Comparison of ENCODE assay signal across 12 cellular contexts in the genomic region with DNA sequence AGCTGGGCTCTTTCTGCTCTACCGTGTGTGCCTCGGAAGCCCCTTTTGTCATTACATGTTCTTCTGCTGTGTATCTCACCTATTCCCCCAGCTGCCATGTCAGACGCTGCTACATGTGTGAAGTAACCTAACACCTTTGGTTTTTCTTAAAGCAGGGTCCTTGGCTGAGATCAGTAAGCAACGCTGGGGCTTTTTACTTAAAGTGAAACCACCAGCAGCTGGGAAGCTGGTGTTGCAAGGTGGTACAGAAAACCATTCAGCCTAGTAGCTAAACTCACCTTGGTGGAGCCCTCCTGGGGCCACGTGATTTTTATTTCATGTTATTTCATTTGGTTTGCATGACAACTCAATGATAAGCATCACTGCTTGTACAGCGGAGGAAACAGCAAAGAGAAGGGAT.
DNase-seq lines count a peak whose midpoint lies in the region; ATAC-seq and TF ChIP-seq lines count a peak whose summit lies in the region.
"Had no signal": no experiment of that assay in that cellular context is flagged by ENCODE, and none has a peak within 500 bp of the region (broad histone marks: within the 10 kb centered on the region; RNA-seq: fewer than 3 reads in every experiment).

No MANE protein-coding gene starts in this region.

- CTCF ChIA-PET in activated B cell treated with CpG ODN at 0.5 μM for 24 hours (lab: Charles Lee), result interaction anchor here (0.7 to 1.8 kb wide), 9 partner anchors 10 to 92 kb away, joined by 3 to 6 read pairs (median 3); no protein-coding TSS in a partner anchor

- DNase-seq in GM12865 (ENCODE audit: low read depth), result peak; percentile 88
- no peak for DNase-seq in activated B cell treated with CpG ODN at 0.5 μM for 24 hours
- no peak for DNase-seq in transverse colon
- no peak for DNase-seq in cerebellar cortex (ENCODE audit: low spot score)
- no peak for DNase-seq in stimulated activated CD4-positive, alpha-beta T cell treated with anti-CD3 and anti-CD28 coated beads, Interleukin-2, amount 100 ng/mL, for 24 hours
- DNase-seq in inferior parietal cortex (ENCODE audit: extremely low spot score), result no peak
- DNase-seq: DMS53, HCEC 1CT, tibial artery had no signal

- H3K27me3 ChIP-seq in transverse colon, result no peaks in the 10 kb centered on the region

- 54 to 67% methylated on average over 3 to 6 of the region's 6 CpGs for WGBS in transverse colon (ENCODE audit: low coverage in 1 of 2), 2 donors

- TF ChIP-seq POLR2A in transverse colon (IDR thresholded peaks at IDR 0.05), result no peak

- no peaks in the 10 kb centered on the region for H3K9me3 ChIP-seq in transverse colon
- H3K9me3 ChIP-seq: tibial artery had no signal

- H3K4me3 ChIP-seq in GM12865 (ENCODE audit: low read depth, low read length) (peak overlapping the region; percentile 29), transverse colon (no peak overlapping the region)
- H3K4me3 ChIP-seq: gastroesophageal sphincter, tibial artery had no signal

- no peak for TF ChIP-seq EP300 in transverse colon (IDR thresholded peaks at IDR 0.05; ENCODE audit: low read depth)

- intact Hi-C loops in activated B cell treated with CpG ODN at 0.5 μM for 24 hours (cut with micrococcal nuclease) (loop anchor here (1.0 to 2.0 kb wide), 2 partner anchors 9 to 21 kb away; no protein-coding TSS in a partner anchor), transverse colon (cut with DNase I; ENCODE audit: low total_unique reads) (no loop called here)

- no peaks in the 10 kb centered on the region for H3K36me3 ChIP-seq in transverse colon
- H3K36me3 ChIP-seq: gastroesophageal sphincter, tibial artery had no signal

- peaks cover 43% of the 10 kb centered on the region for H3K36me3 Mint-ChIP-seq in activated B cell treated with CpG ODN at 0.5 μM for 24 hours (ENCODE audit: low read depth)

- H3K27ac Mint-ChIP-seq in activated B cell treated with CpG ODN at 0.5 μM for 24 hours, result peak overlapping the region; percentile 84

- ATAC-seq in GM19372 (IDR thresholded peaks at IDR 0.05; ENCODE audit: low read depth, unreplicated experiment) (peak; percentile 43), HG03095 (IDR thresholded peaks at IDR 0.05; ENCODE audit: unreplicated experiment) (peak; percentile 35), activated B cell treated with CpG ODN at 0.5 μM for 24 hours (ENCODE audit: low read depth) (peak; percentile 59)
- ATAC-seq: gastroesophageal sphincter had no signal

- peaks cover 95% of the 10 kb centered on the region for H3K4me1 Mint-ChIP-seq in activated B cell treated with CpG ODN at 0.5 μM for 24 hours

- peak overlapping the region; percentile 55 for H3K4me3 Mint-ChIP-seq in activated B cell treated with CpG ODN at 0.5 μM for 24 hours

- peak overlapping the region in 2 of 4 donors; percentile 34 to 44 for H3K27ac ChIP-seq in transverse colon
- H3K27ac ChIP-seq: gastroesophageal sphincter, tibial artery had no signal

- no peaks in the 10 kb centered on the region for H3K4me1 ChIP-seq in transverse colon
- H3K4me1 ChIP-seq: gastroesophageal sphincter, tibial artery had no signal

- POLR2A ChIA-PET in activated B cell treated with CpG ODN at 0.5 μM for 24 hours (lab: Charles Lee), result interaction anchor here (0.7 to 4.0 kb wide), 25 partner anchors 8 to 103 kb away, joined by 3 to 28 read pairs (median 5); a partner anchor contains a TSS

- TF ChIP-seq CTCF in GM12865 (IDR thresholded peaks at IDR 0.05; ENCODE audit: insufficient read depth, low read depth, low read length, missing control alignments) (no peak), activated B cell treated with CpG ODN at 0.5 μM for 24 hours (IDR thresholded peaks at IDR 0.05) (no peak), transverse colon (IDR thresholded peaks at IDR 0.05) (no peak)

- in situ Hi-C loops in transverse colon (cut with MboI; ENCODE audit: low pct_ligation_motif_present in 1 of 4, low pct_unique_long_range_greater_than_20kb in 1 of 4, low sequenced_read_pairs in 3 of 4), result no loop called here

- no peaks in the 10 kb centered on the region for H3K9me3 Mint-ChIP-seq in activated B cell treated with CpG ODN at 0.5 μM for 24 hours

- H3K27me3 Mint-ChIP-seq in activated B cell treated with CpG ODN at 0.5 μM for 24 hours, result no peaks in the 10 kb centered on the region
